Comparison of ENCODE assay signal across 1 cellular context in the genomic region with DNA sequence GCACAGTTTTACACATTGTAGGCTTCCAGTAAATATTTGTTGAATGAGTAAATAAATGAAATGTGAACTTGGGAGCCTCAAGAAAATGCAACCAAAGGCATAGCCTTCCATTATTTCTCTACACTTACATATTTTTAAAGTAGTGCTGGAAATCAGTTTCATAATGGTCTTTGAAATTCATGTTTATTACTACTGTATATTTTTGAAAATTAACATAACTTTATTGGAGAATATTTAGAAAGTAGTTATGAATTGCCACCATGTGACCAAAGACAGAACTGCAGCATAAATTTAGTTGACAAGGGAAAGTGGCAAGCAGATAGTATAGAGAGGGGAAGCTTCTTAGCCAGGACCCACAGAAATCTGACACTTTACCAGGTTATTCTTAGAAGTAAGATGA.
TF ChIP-seq lines count a peak whose summit lies in the region.

No MANE protein-coding gene starts in this region.

TF ChIP-seq in endothelial cell of umbilical vein, 7 proteins besides CTCF, POLR2A, EP300 and RAD21 (continued from another document):
- no peak for TF ChIP-seq POLR2AphosphoS5 (IDR thresholded peaks at IDR 0.05; ENCODE audit: insufficient read depth, low read depth, low read length)
- no peak for TF ChIP-seq GATA2 (IDR thresholded peaks at IDR 0.05; ENCODE audit: insufficient read depth, insufficient read length, low read depth, low read length)
- TF ChIP-seq EZH2 (IDR thresholded peaks at IDR 0.05; ENCODE audit: borderline replicate concordance, low read depth, low read length, severe bottlenecking): no peak
- TF ChIP-seq JUN (IDR thresholded peaks at IDR 0.05; ENCODE audit: borderline replicate concordance, insufficient read depth, insufficient read length, low read depth): no peak
